ENCODE assay signal across 1 cellular context in the genomic region with DNA sequence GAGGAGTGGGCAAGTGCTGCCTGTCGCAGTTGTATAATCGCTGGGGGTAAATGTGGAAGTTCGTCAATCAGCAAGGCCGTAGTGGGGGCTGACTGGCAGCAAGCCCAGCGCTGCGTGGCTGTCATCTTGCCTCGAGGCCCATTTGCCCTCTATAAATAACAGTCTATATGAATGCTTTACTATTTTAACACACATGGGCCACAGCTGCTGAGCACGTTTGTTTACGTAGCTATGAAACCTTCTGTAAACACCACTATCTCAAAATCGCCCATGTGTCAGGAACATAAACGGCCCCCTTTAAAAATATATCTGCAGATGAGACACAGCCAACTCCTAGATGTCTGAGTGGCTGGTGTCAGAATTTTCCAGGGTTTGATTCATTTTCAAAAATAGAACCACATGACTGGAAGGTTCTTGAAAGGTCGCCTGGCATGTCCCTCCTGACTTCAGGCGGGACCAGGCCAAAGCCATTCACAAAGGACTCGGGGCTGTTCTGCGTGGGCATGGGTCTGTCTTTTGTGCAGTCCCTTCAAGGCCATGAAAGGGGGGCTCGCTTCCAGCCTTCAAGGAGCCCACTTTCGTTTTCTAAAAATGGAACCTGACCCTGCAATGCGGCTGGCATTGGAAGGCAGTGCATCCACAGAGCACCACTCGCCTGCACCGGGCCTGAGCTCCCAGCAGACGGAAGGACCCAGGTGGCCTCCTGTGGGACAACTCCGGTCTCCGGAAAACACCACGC.
TF ChIP-seq lines count a peak whose summit lies in the region.

No MANE protein-coding gene starts in this region.

TF ChIP-seq in HepG2, 621 proteins besides CTCF, POLR2A, EP300 and RAD21 (continued from another document):
- TF ChIP-seq, protein P1, sequence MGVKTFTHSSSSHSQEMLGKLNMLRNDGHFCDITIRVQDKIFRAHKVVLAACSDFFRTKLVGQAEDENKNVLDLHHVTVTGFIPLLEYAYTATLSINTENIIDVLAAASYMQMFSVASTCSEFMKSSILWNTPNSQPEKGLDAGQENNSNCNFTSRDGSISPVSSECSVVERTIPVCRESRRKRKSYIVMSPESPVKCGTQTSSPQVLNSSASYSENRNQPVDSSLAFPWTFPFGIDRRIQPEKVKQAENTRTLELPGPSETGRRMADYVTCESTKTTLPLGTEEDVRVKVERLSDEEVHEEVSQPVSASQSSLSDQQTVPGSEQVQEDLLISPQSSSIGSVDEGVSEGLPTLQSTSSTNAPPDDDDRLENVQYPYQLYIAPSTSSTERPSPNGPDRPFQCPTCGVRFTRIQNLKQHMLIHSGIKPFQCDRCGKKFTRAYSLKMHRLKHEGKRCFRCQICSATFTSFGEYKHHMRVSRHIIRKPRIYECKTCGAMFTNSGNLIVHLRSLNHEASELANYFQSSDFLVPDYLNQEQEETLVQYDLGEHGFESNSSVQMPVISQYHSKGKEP (CRISPR knock-in tag; IDR thresholded peaks at IDR 0.05) = no peak
- no peak for TF ChIP-seq ZFAT (CRISPR knock-in tag; conservative IDR thresholded peaks at IDR 0.05)
- TF ChIP-seq ZNF530 (CRISPR knock-in tag; IDR thresholded peaks at IDR 0.05; ENCODE audit: low read depth) = no peak
- TF ChIP-seq, protein P2, sequence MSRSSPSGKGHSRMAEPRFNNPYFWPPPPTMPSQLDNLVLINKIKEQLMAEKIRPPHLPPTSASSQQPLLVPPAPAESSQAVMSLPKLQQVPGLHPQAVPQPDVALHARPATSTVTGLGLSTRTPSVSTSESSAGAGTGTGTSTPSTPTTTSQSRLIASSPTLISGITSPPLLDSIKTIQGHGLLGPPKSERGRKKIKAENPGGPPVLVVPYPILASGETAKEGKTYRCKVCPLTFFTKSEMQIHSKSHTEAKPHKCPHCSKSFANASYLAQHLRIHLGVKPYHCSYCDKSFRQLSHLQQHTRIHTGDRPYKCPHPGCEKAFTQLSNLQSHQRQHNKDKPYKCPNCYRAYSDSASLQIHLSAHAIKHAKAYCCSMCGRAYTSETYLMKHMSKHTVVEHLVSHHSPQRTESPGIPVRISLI (CRISPR knock-in tag; IDR thresholded peaks at IDR 0.05; ENCODE audit: borderline replicate concordance) = no peak
- no peak for TF ChIP-seq PAX8 (CRISPR knock-in tag; IDR thresholded peaks at IDR 0.05; ENCODE audit: borderline replicate concordance)
- no peak for TF ChIP-seq HOXA7 (CRISPR knock-in tag; IDR thresholded peaks at IDR 0.05)
- TF ChIP-seq U2AF2 (IDR thresholded peaks at IDR 0.05; ENCODE audit: low read depth, low read length) = no peak
- no peak for TF ChIP-seq TARDBP (CRISPR knock-in tag; IDR thresholded peaks at IDR 0.05)
- TF ChIP-seq, protein P3, sequence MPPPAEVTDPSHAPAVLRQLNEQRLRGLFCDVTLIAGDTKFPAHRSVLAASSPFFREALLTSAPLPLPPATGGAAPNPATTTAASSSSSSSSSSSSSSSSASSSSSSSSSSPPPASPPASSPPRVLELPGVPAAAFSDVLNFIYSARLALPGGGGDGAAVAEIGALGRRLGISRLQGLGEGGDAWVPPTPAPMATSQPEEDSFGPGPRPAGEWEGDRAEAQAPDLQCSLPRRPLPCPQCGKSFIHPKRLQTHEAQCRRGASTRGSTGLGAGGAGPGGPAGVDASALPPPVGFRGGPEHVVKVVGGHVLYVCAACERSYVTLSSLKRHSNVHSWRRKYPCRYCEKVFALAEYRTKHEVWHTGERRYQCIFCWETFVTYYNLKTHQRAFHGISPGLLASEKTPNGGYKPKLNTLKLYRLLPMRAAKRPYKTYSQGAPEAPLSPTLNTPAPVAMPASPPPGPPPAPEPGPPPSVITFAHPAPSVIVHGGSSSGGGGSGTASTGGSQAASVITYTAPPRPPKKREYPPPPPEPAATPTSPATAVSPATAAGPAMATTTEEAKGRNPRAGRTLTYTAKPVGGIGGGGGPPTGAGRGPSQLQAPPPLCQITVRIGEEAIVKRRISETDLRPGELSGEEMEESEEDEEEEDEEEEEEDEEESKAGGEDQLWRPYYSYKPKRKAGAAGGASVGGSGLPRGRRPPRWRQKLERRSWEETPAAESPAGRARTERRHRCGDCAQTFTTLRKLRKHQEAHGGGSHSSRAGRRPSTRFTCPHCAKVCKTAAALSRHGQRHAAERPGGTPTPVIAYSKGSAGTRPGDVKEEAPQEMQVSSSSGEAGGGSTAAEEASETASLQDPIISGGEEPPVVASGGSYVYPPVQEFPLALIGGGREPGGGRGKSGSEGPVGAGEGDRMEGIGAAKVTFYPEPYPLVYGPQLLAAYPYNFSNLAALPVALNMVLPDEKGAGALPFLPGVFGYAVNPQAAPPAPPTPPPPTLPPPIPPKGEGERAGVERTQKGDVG (CRISPR knock-in tag; IDR thresholded peaks at IDR 0.05; ENCODE audit: borderline replicate concordance) = no peak
- no peak for TF ChIP-seq ZNF703 (CRISPR knock-in tag; IDR thresholded peaks at IDR 0.05; ENCODE audit: borderline replicate concordance)
- no peak for TF ChIP-seq ARNT2 (CRISPR knock-in tag; IDR thresholded peaks at IDR 0.05; ENCODE audit: low read depth)
- TF ChIP-seq ZNF766 (CRISPR knock-in tag; IDR thresholded peaks at IDR 0.05; ENCODE audit: borderline replicate concordance) = no peak
- TF ChIP-seq ZNF446 (CRISPR knock-in tag; IDR thresholded peaks at IDR 0.05) = no peak
- TF ChIP-seq SAFB2 (CRISPR knock-in tag; IDR thresholded peaks at IDR 0.05; ENCODE audit: borderline replicate concordance, low read depth) = no peak
